8 cellular contexts compared by ENCODE assay signal in genomic region chr5:90802695-90803317, GRCh38.
DNase-seq lines count a peak whose midpoint lies in the region; ATAC-seq and TF ChIP-seq lines count a peak whose summit lies in the region.

No MANE protein-coding gene starts in this region.

- H3K4me3 Mint-ChIP-seq in stimulated activated naive CD8-positive, alpha-beta T cell treated with anti-CD3 and anti-CD28 coated beads, Interleukin-15, amount 100 ng/mL, for 72 hours: no peak overlapping the region
- no peak overlapping the region for H3K4me3 Mint-ChIP-seq in T-helper 17 cell

- no peaks in the 10 kb centered on the region for H3K36me3 ChIP-seq in testis (ENCODE audit: low read depth, missing control alignments)

- no peak overlapping the region for H3K4me3 ChIP-seq in testis

- no peaks in the 10 kb centered on the region for H3K4me1 Mint-ChIP-seq in stimulated activated naive CD8-positive, alpha-beta T cell treated with anti-CD3 and anti-CD28 coated beads, Interleukin-15, amount 100 ng/mL, for 72 hours
- peaks cover 4% of the 10 kb centered on the region for H3K4me1 Mint-ChIP-seq in T-helper 17 cell

- H3K27me3 Mint-ChIP-seq in stimulated activated naive CD8-positive, alpha-beta T cell treated with anti-CD3 and anti-CD28 coated beads, Interleukin-15, amount 100 ng/mL, for 72 hours: no peaks in the 10 kb centered on the region
- no peaks in the 10 kb centered on the region for H3K27me3 Mint-ChIP-seq in T-helper 17 cell

- H3K9me3 Mint-ChIP-seq in stimulated activated naive CD8-positive, alpha-beta T cell treated with anti-CD3 and anti-CD28 coated beads, Interleukin-15, amount 100 ng/mL, for 72 hours: peaks cover 12 to 16% of the 10 kb centered on the region in 2 donors

- no peak for TF ChIP-seq POLR2A in testis (IDR thresholded peaks at IDR 0.05)

- peak; percentile 16 to 57 (median 33) for TF ChIP-seq CTCF in testis (IDR thresholded peaks at IDR 0.05)

- in situ Hi-C loops in KBM-7 (cut with MboI; ENCODE audit: low pct_unique_long_range_greater_than_20kb, low sequenced_read_pairs): no loop called here

- H3K9me3 ChIP-seq in T-helper 17 cell (ENCODE audit: control insufficient read depth, low read length, poor library complexity, severe bottlenecking): no peaks in the 10 kb centered on the region
- H3K9me3 ChIP-seq in testis: no peaks in the 10 kb centered on the region

- DNase-seq in stimulated activated naive CD8-positive, alpha-beta T cell treated with anti-CD3 and anti-CD28 coated beads, Interleukin-15, amount 100 ng/mL, for 72 hours: peak in 1 of 2 donors; percentile 13
- no peak for DNase-seq in stimulated activated naive CD8-positive, alpha-beta T cell treated with anti-CD3 and anti-CD28 coated beads, Interleukin-15, Interleukin-2, amounts not matched to agents 100 U/mL and 50 U/mL, for 24 hours
- DNase-seq in KBM-7: peak; percentile 38
- DNase-seq in T-helper 17 cell: no peak
- DNase-seq in hepatic stellate cell (ENCODE audit: low spot score): peak; percentile 8
- DNase-seq in testis: peak; percentile 22
- DNase-seq in NCI-H187 treated with DMSO at 0.1 percent for 48 hours (lab: John Stamatoyannopoulos, UW): no peak

- ATAC-seq in stimulated activated naive CD8-positive, alpha-beta T cell treated with anti-CD3 and anti-CD28 coated beads, Interleukin-15, amount 100 ng/mL, for 72 hours: peak; percentile 53
- no peak for ATAC-seq in stimulated activated naive CD8-positive, alpha-beta T cell treated with anti-CD3 and anti-CD28 coated beads, Interleukin-15, Interleukin-2, amounts not matched to agents 100 U/mL and 50 U/mL, for 24 hours
- ATAC-seq in GM21619 (IDR thresholded peaks at IDR 0.05; ENCODE audit: unreplicated experiment): peak; percentile 93
- peak; percentile 50 for ATAC-seq in T-helper 17 cell

- no peaks in the 10 kb centered on the region for H3K36me3 Mint-ChIP-seq in T-helper 17 cell (ENCODE audit: low read depth)

- no peak overlapping the region for H3K27ac Mint-ChIP-seq in stimulated activated naive CD8-positive, alpha-beta T cell treated with anti-CD3 and anti-CD28 coated beads, Interleukin-15, amount 100 ng/mL, for 72 hours
- no peak overlapping the region for H3K27ac Mint-ChIP-seq in T-helper 17 cell

- H3K27ac ChIP-seq in testis: no peak overlapping the region

- no peaks in the 10 kb centered on the region for H3K4me1 ChIP-seq in testis

- WGBS in testis, 2 donors: 29 to 40% methylated on average over 5 of the region's 5 CpGs

- H3K27me3 ChIP-seq in testis: no peaks in the 10 kb centered on the region

- intact Hi-C loops in testis (cut with DNase I; ENCODE audit: low total_unique reads): no loop called here

Comparison
In these comparisons a context has a peak if more than half of its experiments do, and no peak if none do; other contexts are left out.
1. DNase-seq: peak in KBM-7 (single experiment), hepatic stellate cell (single experiment) and testis (single experiment); none in stimulated activated naive CD8-positive, alpha-beta T cell treated with anti-CD3 and anti-CD28 coated beads, Interleukin-15, Interleukin-2, amounts not matched to agents 100 U/mL and 50 U/mL, for 24 hours (single experiment), T-helper 17 cell (0 of 3) and NCI-H187 treated with DMSO at 0.1 percent for 48 hours (single experiment).